Comparison of ENCODE assay signal across 8 cellular contexts in genomic region chr20:325043-325888, GRCh38.
DNase-seq lines count a peak whose midpoint lies in the region; ATAC-seq and TF ChIP-seq lines count a peak whose summit lies in the region.

Gene SOX12, plus strand, starts transcription at chr20:325552. Its CDS starts 373 bp downstream, at chr20:325925.

- TF ChIP-seq POLR2A in GM19099 (IDR thresholded peaks at IDR 0.05; ENCODE audit: extremely low read depth, insufficient read length, low read depth) = peak; percentile 72

- peak; percentile 94 for DNase-seq in AG20443 (ENCODE audit: low spot score)
- peak; percentile 91 to 97 for DNase-seq in NCI-H446 (lab: John Stamatoyannopoulos, UW)
- peak; percentile 96 for DNase-seq in cerebellar cortex (ENCODE audit: low spot score)
- DNase-seq in islet precursor cell = peak; percentile 98
- DNase-seq in stimulated activated CD4-positive, alpha-beta T cell treated with anti-CD3 and anti-CD28 coated beads, Interleukin-12 subunit alpha, Interleukin-12 subunit beta, amount 100 ng/mL, for 48 hours (ENCODE audit: low read depth in 2 of 3, low spot score in 1 of 3) = peak; percentile 91 to 96 (median 95)

- ATAC-seq in HG03354 (IDR thresholded peaks at IDR 0.05; ENCODE audit: poor library complexity, severe bottlenecking, unreplicated experiment) = peak; percentile 76
- ATAC-seq in activated CD4-positive, CD25-positive, alpha-beta regulatory T cell treated with anti-CD3 and anti-CD28 coated beads, Interleukin-2, amount 50 U/mL, for 24 hours = peak; percentile 80 to 84

Comparison
In these comparisons a context has a peak if more than half of its experiments do, and no peak if none do; other contexts are left out.
1. Peak in every context shown above with its lines: DNase-seq and ATAC-seq.